ENCODE assay signal across 8 cellular contexts in the genomic region with DNA sequence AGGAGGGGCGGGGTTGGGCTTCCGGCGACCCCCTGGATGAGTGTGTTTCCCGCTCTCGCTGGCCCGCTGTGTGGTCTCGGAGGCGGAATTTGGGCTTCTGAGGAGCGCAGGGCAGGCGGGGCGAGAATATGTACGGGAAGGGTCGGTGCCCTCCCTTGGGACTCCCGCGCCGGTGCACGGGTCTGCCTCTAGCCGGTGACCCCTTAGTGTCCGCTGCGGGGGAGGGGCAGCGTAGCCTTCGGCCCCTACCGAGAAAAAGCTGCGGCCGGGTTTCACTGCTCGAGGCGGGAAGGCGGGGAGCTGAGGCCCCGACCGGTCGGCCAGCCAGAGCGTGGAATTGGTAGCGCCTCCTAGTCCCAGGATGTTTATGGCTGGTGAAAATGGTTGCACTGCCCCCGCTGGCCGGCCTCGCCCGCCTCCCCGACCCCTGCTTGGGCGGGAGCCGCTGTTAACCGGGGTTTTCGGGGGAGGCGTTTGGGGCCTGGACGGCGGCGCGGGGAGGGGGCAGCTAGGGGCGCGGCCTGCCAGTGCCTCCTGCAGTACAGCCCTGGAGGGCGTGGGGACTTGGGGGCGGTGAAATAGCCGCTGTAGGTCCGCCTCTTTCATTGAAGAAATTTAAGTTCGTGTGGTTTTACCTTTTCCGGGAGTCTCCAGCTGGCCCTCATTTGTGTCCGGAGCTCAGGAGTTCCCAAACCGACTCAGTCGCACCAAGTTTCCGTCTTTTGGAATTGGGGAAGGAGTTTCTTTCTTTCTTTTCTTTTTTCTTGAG. TPM values are rescaled to one million over a fixed set of nuclear protein-coding genes. Genes with fewer than 3 reads are reported as not detected.
DNase-seq lines count a peak whose midpoint lies in the region; ATAC-seq, FAIRE-seq and TF ChIP-seq lines count a peak whose summit lies in the region.

A gene (plus strand): TSS at position 643 of the 769 bp plus-strand sequence. CDS start 290 bp downstream, outside the sequence.

- POLR2A ChIA-PET in T-cell (lab: Charles Lee), result interaction anchor here (0.6 to 1.5 kb wide), 10 partner anchors 9 to 1644 kb away, joined by 3 to 14 read pairs (median 3); no protein-coding TSS in a partner anchor

- WGBS in adipose tissue, 3 donors, result 0 to 1% (median 0%) methylated on average over 56 to 59 of the region's 59 CpGs
- WGBS in heart right ventricle, 2 donors, result 0% methylated on average over 58 to 59 of the region's 59 CpGs
- 0% methylated on average over 52 to 59 of the region's 59 CpGs for WGBS in psoas muscle, 3 donors

- H3K9me3 ChIP-seq in heart right ventricle (no peaks in the 10 kb centered on the region), psoas muscle (no peaks in the 10 kb centered on the region)

- H3K36me3 ChIP-seq in heart right ventricle, result no peaks in the 10 kb centered on the region
- peaks cover 0 to 2% of the 10 kb centered on the region in 2 donors for H3K36me3 ChIP-seq in psoas muscle (ENCODE audit: insufficient read depth in 1 of 2, low read depth in 1 of 2)

- DNase-seq in NCI-H1436 treated with DMSO at 0.1 percent for 48 hours (lab: John Stamatoyannopoulos, UW) (peak; percentile 20), T-cell (peak; percentile 61 to 90 (median 83)), heart right ventricle (peak; percentile 90 to 91), psoas muscle (peak; percentile 93 to 95), urothelium cell line (ENCODE audit: low spot score) (peak; percentile 93)

- peak; percentile 61 for ATAC-seq in HG02763 (IDR thresholded peaks at IDR 0.05; ENCODE audit: unreplicated experiment)
- peak; percentile 66 to 72 (median 70) for ATAC-seq in T-cell (replicated peaks in 1 of 4)
- peak; percentile 86 to 94 (median 91) for ATAC-seq in heart right ventricle
- ATAC-seq in psoas muscle, result peak; percentile 66 to 81 (median 75)

- peak within 1 kb of the TSS; percentile 75 to 97 (median 88) for H3K4me3 ChIP-seq in heart right ventricle
- H3K4me3 ChIP-seq in psoas muscle, result peak within 1 kb of the TSS; percentile 76

- H3K27ac ChIP-seq in adipose tissue (ENCODE audit: low read depth, low read length) (peak within 1 kb of the TSS; percentile 89), heart right ventricle (peak within 1 kb of the TSS; percentile 93 to 100 (median 98)), psoas muscle (peak within 1 kb of the TSS; percentile 96)

- H3K27me3 Mint-ChIP-seq in T-cell, result no peaks in the 10 kb centered on the region

- peaks cover 8% of the 10 kb centered on the region for H3K36me3 Mint-ChIP-seq in T-cell

- H3K27me3 ChIP-seq in heart right ventricle, result no peaks in the 10 kb centered on the region
- H3K27me3 ChIP-seq in psoas muscle (ENCODE audit: insufficient read depth in 3 of 3, low read length in 2 of 3), result no peaks in the 10 kb centered on the region

- no peaks in the 10 kb centered on the region for H3K9me3 Mint-ChIP-seq in T-cell

- intact Hi-C loops in heart right ventricle (cut with DNase I), result loop anchor here in 4 of 10 donors (1.0 to 10.0 kb wide), 4 partner anchors 142 to 257 kb away; a partner anchor contains a TSS
- intact Hi-C loops in psoas muscle (cut with DNase I), result loop anchor here (5.0 kb wide), 4 partner anchors 46 to 254 kb away; a partner anchor contains a TSS

- H3K4me1 ChIP-seq in heart right ventricle (peaks cover 4 to 52% (median 35%) of the 10 kb centered on the region in 9 donors), psoas muscle (peaks cover 30% of the 10 kb centered on the region)

- H3K4me3 Mint-ChIP-seq in T-cell, result peak within 1 kb of the TSS; percentile 96 to 97 (median 97)

- no peak for FAIRE-seq in urothelium cell line (lab: Jason Lieb, UNC)

- 0 out of 3 replicates have a peak, but pooled peaks have one; percentile 14 for TF ChIP-seq CTCF in GM12872 (IDR thresholded peaks at IDR 0.05; ENCODE audit: insufficient read depth, low read depth, low read length)
- peak in 7 of 9 donors; percentile 12 to 59 (median 21) for TF ChIP-seq CTCF in heart right ventricle (IDR thresholded peaks at IDR 0.05)
- TF ChIP-seq CTCF in psoas muscle (IDR thresholded peaks at IDR 0.05), result peak; percentile 23

- peak within 1 kb of the TSS; percentile 95 to 97 for H3K27ac Mint-ChIP-seq in T-cell

- H3K4me1 Mint-ChIP-seq in T-cell, result peaks cover 54 to 60% (median 55%) of the 10 kb centered on the region in 3 donors

- CTCF ChIA-PET in T-cell (lab: Charles Lee), result interaction anchor here (0.8 to 3.6 kb wide), 7 partner anchors 15 to 253 kb away, joined by 3 to 28 read pairs (median 4); a partner anchor contains a TSS

RNA-seq across cellular contexts. Expression of the gene that starts here (rescaled TPM):
- total RNA-seq in T-cell (100 to 1,000 TPM in 1 of 5 donors, 10 to 100 TPM in 4; 67.4 to 103 (median 80.1) TPM), heart right ventricle (100 to 1,000 TPM; 250 to 457 (median 371) TPM), psoas muscle (100 to 1,000 TPM; 402 to 903 (median 596) TPM)
- polyA plus RNA-seq in adipose tissue (100 to 1,000 TPM in 2 of 3 donors, 10 to 100 TPM in 1; 54.4 to 234 (median 171) TPM), heart right ventricle (100 to 1,000 TPM; 139 to 632 TPM), psoas muscle (100 to 1,000 TPM; 391 to 656 (median 520) TPM)

Comparison
In these comparisons a context has a peak if more than half of its experiments do, and no peak if none do; other contexts are left out.
1. Peak in every context shown above with its lines: DNase-seq, ATAC-seq, H3K4me3 ChIP-seq and H3K27ac ChIP-seq.
2. DNase-seq: peak in every context shown above with its lines; median percentile 94 in psoas muscle; 93 in urothelium cell line; 90 in heart right ventricle; 83 in T-cell; 20 in NCI-H1436 treated with DMSO at 0.1 percent for 48 hours.